ENCODE assay signal across 18 cellular contexts in genomic region chr10:79328737-79329504, GRCh38. TPM values are rescaled to one million over a fixed set of nuclear protein-coding genes. Genes with fewer than 3 reads are reported as not detected.
A peak's percentile ranks its signal among the peaks of the same experiment; 100 is the strongest.
DNase-seq lines count a peak whose midpoint lies in the region; ATAC-seq and TF ChIP-seq lines count a peak whose summit lies in the region.
"Had no signal": no experiment of that assay in that cellular context is flagged by ENCODE, and none has a peak within 500 bp of the region (broad histone marks: within the 10 kb centered on the region; RNA-seq: fewer than 3 reads in every experiment).

No MANE protein-coding gene starts in this region.

- no peaks in the 10 kb centered on the region for H3K36me3 ChIP-seq in osteoblast (ENCODE audit: insufficient read depth, low read length)

- H3K27ac Mint-ChIP-seq in dendritic cell treated with granulocyte-macrophage colony-stimulating factor and Interleukin-4, amounts not matched to agents 40 ng/mL and 50 ng/mL, for 4 days = peak overlapping the region; percentile 0

- no peak overlapping the region for H3K4me2 ChIP-seq in osteoblast (ENCODE audit: insufficient read depth, low read length)

- ATAC-seq in GM19324 (IDR thresholded peaks at IDR 0.05; ENCODE audit: low FRiP score, unreplicated experiment) = no peak

- intact Hi-C loops in dendritic cell treated with granulocyte-macrophage colony-stimulating factor and Interleukin-4, amounts not matched to agents 40 ng/mL and 50 ng/mL, for 4 days (cut with micrococcal nuclease) = no loop called here

- H4K20me1 ChIP-seq in osteoblast (ENCODE audit: insufficient read depth, low read length) = no peaks in the 10 kb centered on the region

- no peaks in the 10 kb centered on the region for H3K27me3 ChIP-seq in osteoblast (ENCODE audit: insufficient read depth, low read length)

- H3K9me3 ChIP-seq in osteoblast (ENCODE audit: low read depth, low read length) = no peaks in the 10 kb centered on the region

- H3K79me2 ChIP-seq in osteoblast (ENCODE audit: insufficient read depth, low read length) = no peaks in the 10 kb centered on the region

- TF ChIP-seq CTCF in osteoblast (IDR thresholded peaks at IDR 0.05; ENCODE audit: extremely low read depth, low read depth, low read length) = no peak

- peaks cover 6% of the 10 kb centered on the region for H3K27me3 Mint-ChIP-seq in dendritic cell treated with granulocyte-macrophage colony-stimulating factor and Interleukin-4, amounts not matched to agents 40 ng/mL and 50 ng/mL, for 4 days

- peak overlapping the region; percentile 8 for H2AFZ ChIP-seq in osteoblast (ENCODE audit: low read length)

- DNase-seq in DMS53 (lab: John Stamatoyannopoulos, UW) (peak; percentile 42), DMS53 treated with DMSO at 0.1 percent for 48 hours (lab: John Stamatoyannopoulos, UW; ENCODE audit: unreplicated experiment) (no peak), NCI-H226 (peak; percentile 68), osteoblast (ENCODE audit: insufficient read length, low spot score, missing footprints) (peak; percentile 76), superior temporal gyrus (ENCODE audit: extremely low spot score) (no peak), NCI-H1436 (lab: John Stamatoyannopoulos, UW) (no peak)
- DNase-seq: CD8-positive, alpha-beta memory T cell; central memory CD4-positive, alpha-beta T cell; hypothalamus; Karpas-422; NCI-H187 treated with DMSO at 0.1 percent for 48 hours; NCI-H526 treated with DMSO at 0.1 percent for 48 hours; T-helper 9 cell had no signal

- H3K4me3 Mint-ChIP-seq in dendritic cell treated with granulocyte-macrophage colony-stimulating factor and Interleukin-4, amounts not matched to agents 40 ng/mL and 50 ng/mL, for 4 days = no peak overlapping the region
- H3K4me3 Mint-ChIP-seq: CD8-positive, alpha-beta memory T cell had no signal

- no peaks in the 10 kb centered on the region for H3K9me3 Mint-ChIP-seq in dendritic cell treated with granulocyte-macrophage colony-stimulating factor and Interleukin-4, amounts not matched to agents 40 ng/mL and 50 ng/mL, for 4 days
- H3K9me3 Mint-ChIP-seq: CD8-positive, alpha-beta memory T cell had no signal

- peaks cover 20% of the 10 kb centered on the region for H3K4me1 Mint-ChIP-seq in dendritic cell treated with granulocyte-macrophage colony-stimulating factor and Interleukin-4, amounts not matched to agents 40 ng/mL and 50 ng/mL, for 4 days (ENCODE audit: low read depth)

- no peak overlapping the region for H3K27ac ChIP-seq in osteoblast (ENCODE audit: low read depth, low read length)
- H3K27ac ChIP-seq: 22Rv1 had no signal

- peaks cover 17% of the 10 kb centered on the region for H3K4me1 ChIP-seq in osteoblast (ENCODE audit: insufficient read depth, low read length)

- H3K4me3 ChIP-seq in osteoblast (ENCODE audit: insufficient read depth, low read length) = no peak overlapping the region
- H3K4me3 ChIP-seq: lung, skin epidermis had no signal

- no peaks in the 10 kb centered on the region for H3K36me3 Mint-ChIP-seq in dendritic cell treated with granulocyte-macrophage colony-stimulating factor and Interleukin-4, amounts not matched to agents 40 ng/mL and 50 ng/mL, for 4 days (ENCODE audit: low read depth)
- H3K36me3 Mint-ChIP-seq: CD8-positive, alpha-beta memory T cell had no signal

RNA-seq across cellular contexts. Expression of gene PPIF, which starts 18.3 kb away (rescaled TPM):
- 37.7 and 39.1 TPM in 2 replicates for total RNA-seq in osteoblast

Comparison
In these comparisons a context has a peak if more than half of its experiments do, and no peak if none do; other contexts are left out.
1. DNase-seq: peak in DMS53 (single experiment), NCI-H226 (single experiment) and osteoblast (single experiment); none in DMS53 treated with DMSO at 0.1 percent for 48 hours (single experiment), superior temporal gyrus (single experiment) and NCI-H1436 (single experiment).